8 cellular contexts compared by ENCODE assay signal in the genomic region with DNA sequence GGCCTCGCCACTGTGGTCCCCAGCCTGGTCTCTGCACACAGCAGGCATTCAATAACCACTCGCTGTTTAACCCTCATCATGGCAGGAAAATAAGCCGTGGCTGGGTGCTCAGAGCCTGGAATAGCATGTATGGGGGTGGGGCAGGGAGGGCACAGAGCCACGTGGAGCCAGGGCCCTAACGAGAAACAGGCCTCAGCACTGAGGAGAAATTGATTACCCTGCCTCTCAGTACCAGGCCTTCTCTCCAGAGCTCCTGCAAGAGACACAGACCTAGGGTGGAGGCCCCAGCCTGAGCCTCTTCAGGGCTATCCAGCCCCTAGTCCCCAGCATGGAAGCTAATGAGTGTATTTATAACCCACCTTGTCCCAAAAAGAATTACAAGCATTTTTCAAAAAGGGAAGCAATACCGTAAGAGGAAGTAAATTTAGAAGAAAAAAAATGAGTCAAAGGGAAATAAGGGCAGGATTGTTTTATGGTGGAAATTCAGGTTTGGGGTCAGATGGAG.
DNase-seq lines count a peak whose midpoint lies in the region; ATAC-seq and TF ChIP-seq lines count a peak whose summit lies in the region.

No MANE protein-coding gene starts in this region.

- H3K36me3 ChIP-seq in GM06990 (ENCODE audit: control insufficient read depth, insufficient read depth, low read length), result no peaks in the 10 kb centered on the region
- no peaks in the 10 kb centered on the region for H3K36me3 ChIP-seq in muscle layer of duodenum (ENCODE audit: control insufficient read depth in 1 of 2, insufficient read depth in 2 of 2, low read length in 2 of 2)

- H3K27me3 ChIP-seq in GM06990 (replicated peaks; ENCODE audit: control insufficient read depth, insufficient read depth, low read length), result no peaks in the 10 kb centered on the region
- no peaks in the 10 kb centered on the region for H3K27me3 ChIP-seq in muscle layer of duodenum (ENCODE audit: low read depth, low read length)

- no peaks in the 10 kb centered on the region for H3K9me3 ChIP-seq in muscle layer of duodenum (ENCODE audit: control insufficient read depth in 1 of 2, low read length in 2 of 2)

- TF ChIP-seq CTCF in GM06990 (IDR thresholded peaks at IDR 0.05; ENCODE audit: insufficient read depth, low read length, poor library complexity, severe bottlenecking) (no peak), omental fat pad (IDR thresholded peaks at IDR 0.05) (no peak)

- no peak overlapping the region for H3K4me3 ChIP-seq in GM06990 (replicated peaks; ENCODE audit: low read depth, low read length)
- no peak overlapping the region for H3K4me3 ChIP-seq in muscle layer of duodenum (ENCODE audit: low read depth in 1 of 2, low read length in 2 of 2)

- DNase-seq in GM06990 (ENCODE audit: extremely low read depth, insufficient read length) (peak; percentile 35), SIG-M5 treated with dmso at 0.1 percent for 504 hours (lab: John Stamatoyannopoulos, UW; ENCODE audit: unreplicated experiment) (peak; percentile 79), foreskin melanocyte (no peak), DMS79 (lab: John Stamatoyannopoulos, UW) (no peak), omental fat pad (ENCODE audit: low spot score) (no peak)
- DNase-seq in activated effector memory CD4-positive, alpha-beta T cell treated with anti-CD3 and anti-CD28 coated beads, Interleukin-2, amount 50 U/mL, for 16 hours, result no peak

- peak; percentile 31 for ATAC-seq in HG02759 (IDR thresholded peaks at IDR 0.05; ENCODE audit: unreplicated experiment)
- no peak for ATAC-seq in omental fat pad (ENCODE audit: low FRiP score)

- H3K27ac ChIP-seq in muscle layer of duodenum (ENCODE audit: low read length), result peak overlapping the region; percentile 72

- H3K4me1 ChIP-seq in muscle layer of duodenum (ENCODE audit: control insufficient read depth in 1 of 2, insufficient read depth in 2 of 2, low read length in 2 of 2), result peaks cover 0 to 12% of the 10 kb centered on the region in 2 donors

Comparison
In these comparisons a context has a peak if more than half of its experiments do, and no peak if none do; other contexts are left out.
1. DNase-seq: peak in GM06990 (single experiment) and SIG-M5 treated with dmso at 0.1 percent for 504 hours (single experiment); none in foreskin melanocyte (single experiment), DMS79 (single experiment), omental fat pad (single experiment) and activated effector memory CD4-positive, alpha-beta T cell treated with anti-CD3 and anti-CD28 coated beads, Interleukin-2, amount 50 U/mL, for 16 hours (single experiment).